ENCODE assay signal across 22 cellular contexts in the genomic region with DNA sequence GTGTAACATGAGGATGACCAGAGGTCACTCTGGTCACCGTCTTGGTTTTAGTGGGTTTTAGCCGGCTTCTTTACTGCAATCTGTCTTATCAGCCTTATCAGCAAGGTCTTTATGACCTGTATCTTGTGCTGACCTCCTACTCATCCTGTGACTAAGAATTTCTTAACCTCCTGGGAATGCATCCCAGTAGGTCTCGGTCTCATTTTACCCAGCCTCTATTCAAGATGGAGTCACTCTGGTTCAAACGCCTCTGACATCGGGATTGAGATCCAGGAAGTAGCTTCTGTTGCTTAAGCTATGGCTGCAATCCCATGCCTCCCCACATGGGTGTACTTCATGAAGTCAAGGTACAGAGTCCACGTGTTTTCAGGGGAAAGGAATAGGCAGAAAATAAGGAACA. TPM values are rescaled to one million over a fixed set of nuclear protein-coding genes. Genes with fewer than 3 reads are reported as not detected.
A peak's percentile ranks its signal among the peaks of the same experiment; 100 is the strongest.
DNase-seq lines count a peak whose midpoint lies in the region; ATAC-seq and TF ChIP-seq lines count a peak whose summit lies in the region.
"Had no signal": no experiment of that assay in that cellular context is flagged by ENCODE, and none has a peak within 500 bp of the region (broad histone marks: within the 10 kb centered on the region; RNA-seq: fewer than 3 reads in every experiment).

No MANE protein-coding gene starts in this region.

- DNase-seq in NCI-H69 (lab: John Stamatoyannopoulos, UW) (peak; percentile 54), nephron progenitor cell (no peak), pons (ENCODE audit: low spot score) (no peak)
- DNase-seq in activated T-cell treated with anti-CD3 and anti-CD28 coated beads, Interleukin-2, amount 50 U/mL, for 72 hours = no peak
- DNase-seq: activated naive CD8-positive, alpha-beta T cell treated with anti-CD3 and anti-CD28 coated beads, Interleukin-2, amount 10 ng/mL, durations not matched to agents 7 days and 5 days; activated T-cell treated with anti-CD3 and anti-CD28 coated beads, Interleukin-2, amount 50 U/mL, for 1 hour; central memory CD4-positive, alpha-beta T cell; DMS153; foreskin melanocyte; KG1; left ventricle myocardium superior; NCI-H345; ovary; stimulated activated naive B cell treated with anti-CD40 and anti-IgM and Interleukin-4, amounts not matched to agents 10 μg/mL and 1 μg/mL and 100 μg/mL, for 72 hours had no signal

- no peak for ATAC-seq in activated T-cell treated with anti-CD3 and anti-CD28 coated beads, Interleukin-2, amount 50 U/mL, for 72 hours (replicated peaks in 1 of 2)
- ATAC-seq in HG03439 (IDR thresholded peaks at IDR 0.05; ENCODE audit: unreplicated experiment) = no peak
- no peak for ATAC-seq in HG02610 (IDR thresholded peaks at IDR 0.05; ENCODE audit: unreplicated experiment)
- ATAC-seq: left ventricle myocardium superior; stimulated activated naive B cell treated with anti-CD40 and anti-IgM and Interleukin-4, amounts not matched to agents 10 μg/mL and 1 μg/mL and 100 μg/mL, for 72 hours had no signal

- H3K4me3 ChIP-seq in HEK293 (ENCODE audit: low read depth, low read length) = no peak overlapping the region
- H3K4me3 ChIP-seq: BLaER1 treated with 17β-estradiol and CSF1 and Interleukin-3, amounts not matched to agents 10 nM and 100 nM; ovary; SK-N-MC had no signal

- peaks cover 23% of the 10 kb centered on the region for H3K4me1 ChIP-seq in HEK293 (ENCODE audit: control insufficient read depth, insufficient read depth, low read length)

- H3K36me3 Mint-ChIP-seq in nephron progenitor cell (ENCODE audit: low read depth) = no peaks in the 10 kb centered on the region
- H3K36me3 Mint-ChIP-seq in activated T-cell treated with anti-CD3 and anti-CD28 coated beads, Interleukin-2, amount 50 U/mL, for 72 hours (ENCODE audit: insufficient read depth in 2 of 2) = no peaks in the 10 kb centered on the region
- H3K36me3 Mint-ChIP-seq: activated naive CD8-positive, alpha-beta T cell treated with anti-CD3 and anti-CD28 coated beads, Interleukin-2, amount 10 ng/mL, durations not matched to agents 7 days and 5 days; stimulated activated naive B cell treated with anti-CD40 and anti-IgM and Interleukin-4, amounts not matched to agents 10 μg/mL and 1 μg/mL and 100 μg/mL, for 72 hours; type B pancreatic cell had no signal

- H3K36me3 ChIP-seq in HEK293 (ENCODE audit: control insufficient read depth in 2 of 2, insufficient read depth in 1 of 2, low read length in 2 of 2) = 0 out of 3 replicates have a peak, but pooled peaks cover 0 to 5% of the 10 kb centered on the region in 2 experiments
- H3K36me3 ChIP-seq: BLaER1 treated with 17β-estradiol and CSF1 and Interleukin-3, amounts not matched to agents 10 nM and 100 nM; ovary had no signal

- H3K9me3 Mint-ChIP-seq in nephron progenitor cell = no peaks in the 10 kb centered on the region
- no peaks in the 10 kb centered on the region for H3K9me3 Mint-ChIP-seq in activated T-cell treated with anti-CD3 and anti-CD28 coated beads, Interleukin-2, amount 50 U/mL, for 72 hours
- H3K9me3 Mint-ChIP-seq: activated naive CD8-positive, alpha-beta T cell treated with anti-CD3 and anti-CD28 coated beads, Interleukin-2, amount 10 ng/mL, durations not matched to agents 7 days and 5 days; type B pancreatic cell had no signal

- H3K4me3 Mint-ChIP-seq in nephron progenitor cell = no peak overlapping the region
- H3K4me3 Mint-ChIP-seq in activated T-cell treated with anti-CD3 and anti-CD28 coated beads, Interleukin-2, amount 50 U/mL, for 72 hours = no peak overlapping the region
- H3K4me3 Mint-ChIP-seq: activated naive CD8-positive, alpha-beta T cell treated with anti-CD3 and anti-CD28 coated beads, Interleukin-2, amount 10 ng/mL, durations not matched to agents 7 days and 5 days; stimulated activated naive B cell treated with anti-CD40 and anti-IgM and Interleukin-4, amounts not matched to agents 10 μg/mL and 1 μg/mL and 100 μg/mL, for 72 hours; type B pancreatic cell had no signal

- H3K27me3 Mint-ChIP-seq in nephron progenitor cell (ENCODE audit: low read depth, poor library complexity) = peaks cover 12% of the 10 kb centered on the region
- H3K27me3 Mint-ChIP-seq in activated T-cell treated with anti-CD3 and anti-CD28 coated beads, Interleukin-2, amount 50 U/mL, for 72 hours (ENCODE audit: low read depth) = no peaks in the 10 kb centered on the region
- H3K27me3 Mint-ChIP-seq: activated naive CD8-positive, alpha-beta T cell treated with anti-CD3 and anti-CD28 coated beads, Interleukin-2, amount 10 ng/mL, durations not matched to agents 7 days and 5 days; type B pancreatic cell had no signal

- H3K9me3 ChIP-seq in HEK293 (ENCODE audit: control insufficient read depth, insufficient read depth, low read depth, low read length) = no peaks in the 10 kb centered on the region
- H3K9me3 ChIP-seq: BLaER1 treated with 17β-estradiol and CSF1 and Interleukin-3, amounts not matched to agents 10 nM and 100 nM; ovary had no signal

- CTCF ChIA-PET in HEK293 (lab: Yijun Ruan, JAX) = interaction anchor here (0.8 to 1.4 kb wide), 3 partner anchors 11 to 19 kb away, joined by 3 to 5 read pairs (median 3); no protein-coding TSS in a partner anchor

- H3K4me1 Mint-ChIP-seq in nephron progenitor cell = peaks cover 23% of the 10 kb centered on the region
- no peaks in the 10 kb centered on the region for H3K4me1 Mint-ChIP-seq in activated T-cell treated with anti-CD3 and anti-CD28 coated beads, Interleukin-2, amount 50 U/mL, for 72 hours (ENCODE audit: low read depth)
- H3K4me1 Mint-ChIP-seq: activated naive CD8-positive, alpha-beta T cell treated with anti-CD3 and anti-CD28 coated beads, Interleukin-2, amount 10 ng/mL, durations not matched to agents 7 days and 5 days; stimulated activated naive B cell treated with anti-CD40 and anti-IgM and Interleukin-4, amounts not matched to agents 10 μg/mL and 1 μg/mL and 100 μg/mL, for 72 hours had no signal

- no peak overlapping the region for H3K27ac ChIP-seq in HEK293 (ENCODE audit: extremely low read depth, low read depth, low read length)
- peak overlapping the region; percentile 58 for H3K27ac ChIP-seq in cingulate gyrus (ENCODE audit: low read depth, low read length)
- H3K27ac ChIP-seq: BLaER1 treated with 17β-estradiol and CSF1 and Interleukin-3, amounts not matched to agents 10 nM and 100 nM; ovary; SK-N-MC had no signal

- no peak for TF ChIP-seq CTCF in HEK293 (tag by site-specific recombination; IDR thresholded peaks at IDR 0.05)
- TF ChIP-seq CTCF in nephron progenitor cell (IDR thresholded peaks at IDR 0.05) = peak; percentile 6

- no peak overlapping the region for H3K27ac Mint-ChIP-seq in nephron progenitor cell
- H3K27ac Mint-ChIP-seq in activated T-cell treated with anti-CD3 and anti-CD28 coated beads, Interleukin-2, amount 50 U/mL, for 72 hours = no peak overlapping the region
- H3K27ac Mint-ChIP-seq: activated naive CD8-positive, alpha-beta T cell treated with anti-CD3 and anti-CD28 coated beads, Interleukin-2, amount 10 ng/mL, durations not matched to agents 7 days and 5 days; stimulated activated naive B cell treated with anti-CD40 and anti-IgM and Interleukin-4, amounts not matched to agents 10 μg/mL and 1 μg/mL and 100 μg/mL, for 72 hours; type B pancreatic cell had no signal

- POLR2A ChIA-PET in HEK293 (lab: Yijun Ruan, JAX) = interaction anchor here (1.7 kb wide), 1 partner anchor 20 kb away, joined by 6 read pairs; a partner anchor contains a TSS

TF ChIP-seq in HEK293, 187 proteins besides CTCF, POLR2A, EP300 and RAD21:
- 0 out of 2 replicates have a peak, but pooled peaks have one; percentile 30 for TF ChIP-seq YY1 (tag by site-specific recombination; IDR thresholded peaks at IDR 0.05)
- TF ChIP-seq EGR2 (tag by site-specific recombination; IDR thresholded peaks at IDR 0.05; ENCODE audit: low read depth) = 0 out of 2 replicates have a peak, but pooled peaks have one; percentile 31
- no peak for TF ChIP-seq ZNF157 (tag by site-specific recombination; IDR thresholded peaks at IDR 0.05)

RNA-seq across cellular contexts. Expression of a gene that starts 19.9 kb away (rescaled TPM):
- not detected for total RNA-seq in activated T-cell treated with anti-CD3 and anti-CD28 coated beads, Interleukin-2, amount 50 U/mL, for 72 hours
- total RNA-seq: activated naive CD8-positive, alpha-beta T cell treated with anti-CD3 and anti-CD28 coated beads, Interleukin-2, amount 10 ng/mL, durations not matched to agents 7 days and 5 days; left ventricle myocardium superior; OCI-LY7 had no signal
